8 cellular contexts compared by ENCODE assay signal in the genomic region with DNA sequence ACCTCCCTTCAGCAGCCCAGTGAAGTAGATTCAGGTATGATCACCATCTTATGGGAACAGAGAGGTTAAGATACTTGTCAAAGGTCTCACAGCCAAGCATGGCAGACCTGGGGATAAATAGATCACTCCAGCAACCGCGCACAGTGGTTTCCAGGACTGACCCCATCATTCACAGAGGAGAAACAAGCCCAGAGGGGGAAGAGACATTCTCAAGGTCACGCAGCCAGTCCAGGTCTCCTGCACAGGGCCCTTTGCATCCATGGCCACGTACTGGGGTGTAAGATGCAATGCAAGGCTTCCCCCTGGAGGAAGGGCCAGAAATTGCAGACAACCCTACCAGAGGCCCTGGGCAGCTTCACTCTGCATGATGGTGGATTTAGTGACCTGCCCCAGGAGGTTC. TPM values are rescaled to one million over a fixed set of nuclear protein-coding genes. Genes with fewer than 3 reads are reported as not detected.
DNase-seq lines count a peak whose midpoint lies in the region; ATAC-seq and TF ChIP-seq lines count a peak whose summit lies in the region.

No MANE protein-coding gene starts in this region.

- in situ Hi-C loops in transverse colon (cut with MboI; ENCODE audit: low pct_ligation_motif_present in 1 of 4, low pct_unique_long_range_greater_than_20kb in 1 of 4, low sequenced_read_pairs in 3 of 4), result loop anchor here in 2 of 4 donors (5.0 to 25.0 kb wide), 2 partner anchors 80 to 190 kb away; no protein-coding TSS in a partner anchor

- no peak for TF ChIP-seq POLR2A in transverse colon (IDR thresholded peaks at IDR 0.05)

- no TSS peak for BruUV-seq in A673 (replicated peaks; lab: Mats Ljungman, UMichigan)

- H3K9me3 ChIP-seq in A673 (ENCODE audit: low read depth, low read length, poor library complexity, severe bottlenecking) (no peaks in the 10 kb centered on the region), SJCRH30 (replicated peaks) (no peaks in the 10 kb centered on the region), transverse colon (no peaks in the 10 kb centered on the region)

- 40 to 65% methylated on average over 1 to 4 of the region's 4 CpGs for WGBS in transverse colon (ENCODE audit: low coverage in 1 of 2), 2 donors

- no peak overlapping the region for H3K27ac ChIP-seq in A673 (ENCODE audit: low read depth, low read length, poor library complexity, severe bottlenecking)
- no peak overlapping the region for H3K27ac ChIP-seq in SJCRH30
- H3K27ac ChIP-seq in transverse colon, result no peak overlapping the region

- ATAC-seq in GM21390 (IDR thresholded peaks at IDR 0.05; ENCODE audit: unreplicated experiment), result no peak
- no peak for ATAC-seq in GM18868 (IDR thresholded peaks at IDR 0.05; ENCODE audit: unreplicated experiment)

- TF ChIP-seq EP300 in transverse colon (IDR thresholded peaks at IDR 0.05; ENCODE audit: low read depth), result no peak

- intact Hi-C loops in A673 (cut with micrococcal nuclease; ENCODE audit: unreplicated experiment) (no loop called here), transverse colon (cut with DNase I; ENCODE audit: low total_unique reads) (no loop called here)

- POLR2A ChIA-PET in A673 (lab: Charles Lee; ENCODE audit: low non-redundant PET), result no interaction called here

- H3K36me3 ChIP-seq in A673 (ENCODE audit: insufficient read depth, low read length, poor library complexity, severe bottlenecking) (no peaks in the 10 kb centered on the region), SJCRH30 (no peaks in the 10 kb centered on the region), transverse colon (no peaks in the 10 kb centered on the region)

- DNase-seq in A673 (ENCODE audit: low spot score) (no peak), SJCRH30 (peak; percentile 13 to 36), fibroblast of mammary gland (ENCODE audit: low read depth) (peak; percentile 30), transverse colon (peak; percentile 27), AG08395 (ENCODE audit: low spot score) (no peak)

- no peaks in the 10 kb centered on the region for H3K4me1 ChIP-seq in A673 (ENCODE audit: insufficient read depth, low read length, poor library complexity, severe bottlenecking)
- H3K4me1 ChIP-seq in SJCRH30, result no peaks in the 10 kb centered on the region
- H3K4me1 ChIP-seq in transverse colon, result peaks cover 0 to 4% (median 0%) of the 10 kb centered on the region in 4 donors

- TF ChIP-seq CTCF in A673 (conservative IDR thresholded peaks at IDR 0.05; ENCODE audit: low read depth, low read length) (peak; percentile 47), GM12873 (IDR thresholded peaks at IDR 0.05; ENCODE audit: insufficient read depth, low read depth, low read length, missing control alignments) (peak; percentile 76), fibroblast of mammary gland (conservative IDR thresholded peaks at IDR 0.05; ENCODE audit: control insufficient read depth, insufficient read depth, low read depth, low read length) (peak; percentile 49), transverse colon (IDR thresholded peaks at IDR 0.05) (peak in 2 of 5 experiments; percentile 34 to 38)

- H3K4me3 ChIP-seq in A673 (ENCODE audit: low read depth, low read length, poor library complexity, severe bottlenecking) (no peak overlapping the region), SJCRH30 (no peak overlapping the region), fibroblast of mammary gland (ENCODE audit: control insufficient read depth, low read depth, low read length) (no peak overlapping the region), transverse colon (no peak overlapping the region)

- H3K27me3 ChIP-seq in A673 (replicated peaks; ENCODE audit: insufficient read depth, low read depth, low read length, poor library complexity) (peaks cover 62% of the 10 kb centered on the region), SJCRH30 (no peaks in the 10 kb centered on the region), transverse colon (peaks cover 34% of the 10 kb centered on the region)

- CTCF ChIA-PET in A673 (lab: Charles Lee), result no interaction called here

RNA-seq across cellular contexts. Expression of gene TLE7, which starts 19.9 kb away (rescaled TPM):
- total RNA-seq in A673 (2021), result not detected in 2 replicates
- total RNA-seq in SJCRH30 (2014; rRNA removed; shearing (Covaris generic)), result not detected in 2 replicates
- total RNA-seq in transverse colon, result not detected

RNA-seq across cellular contexts. Expression of gene ZNF23, which starts 40.1 kb away (rescaled TPM):
- total RNA-seq in A673 (2021) (10.2 and 10.9 TPM in 2 replicates), transverse colon (10 to 100 TPM in 1 of 4 donors, 1 to 10 TPM in 3; 5.0 to 12.2 (median 7.0) TPM)
- total RNA-seq in SJCRH30 (2014; rRNA removed; shearing (Covaris generic)), result 4.4 and 6.2 TPM in 2 replicates

Comparison
In these comparisons a context has a peak if more than half of its experiments do, and no peak if none do; other contexts are left out.
1. DNase-seq: peak in SJCRH30 (2 of 2), fibroblast of mammary gland (single experiment) and transverse colon (single experiment); none in A673 (single experiment) and AG08395 (single experiment).